In genomic region chr12:54977857-54978256, GRCh38 we compare ENCODE assay signal across 24 cellular contexts. TPM values are rescaled to one million over a fixed set of nuclear protein-coding genes. Genes with fewer than 3 reads are reported as not detected.
A peak's percentile ranks its signal among the peaks of the same experiment; 100 is the strongest.
DNase-seq lines count a peak whose midpoint lies in the region; ATAC-seq lines count a peak whose summit lies in the region.
"Had no signal": no experiment of that assay in that cellular context is flagged by ENCODE, and none has a peak within 500 bp of the region (broad histone marks: within the 10 kb centered on the region; RNA-seq: fewer than 3 reads in every experiment).

No MANE protein-coding gene starts in this region.

- H3K4me3 Mint-ChIP-seq in activated T-cell treated with anti-CD3 and anti-CD28 coated beads, Interleukin-2, amount 50 U/mL, for 24 hours = peak overlapping the region; percentile 84
- peak overlapping the region; percentile 92 for H3K4me3 Mint-ChIP-seq in activated T-helper 2 cell treated with anti-CD3 and anti-CD28 coated beads, Interferon-gamma antibody, Interleukin-2, Interleukin-4, amounts not matched to agents 10 μg/mL and 5 μg/mL and 100 μg/mL, durations not matched to agents 14 hours and 24 hours and 36 hours (ENCODE audit: low read depth)
- H3K4me3 Mint-ChIP-seq in naive thymus-derived CD8-positive, alpha-beta T cell = peak overlapping the region; percentile 68 to 99 (median 93)

- intact Hi-C loops in activated T-helper 2 cell treated with anti-CD3 and anti-CD28 coated beads, Interferon-gamma antibody, Interleukin-2, Interleukin-4, amounts not matched to agents 10 μg/mL and 5 μg/mL and 100 μg/mL, durations not matched to agents 14 hours and 24 hours and 36 hours (cut with micrococcal nuclease) = loop anchor here (5.0 kb wide), 1 partner anchor 116 kb away; no protein-coding TSS in a partner anchor

- H3K36me3 Mint-ChIP-seq in activated T-cell treated with anti-CD3 and anti-CD28 coated beads, Interleukin-2, amount 50 U/mL, for 24 hours (ENCODE audit: low read depth) = peaks cover 97% of the 10 kb centered on the region
- peaks cover 98% of the 10 kb centered on the region for H3K36me3 Mint-ChIP-seq in activated T-helper 2 cell treated with anti-CD3 and anti-CD28 coated beads, Interferon-gamma antibody, Interleukin-2, Interleukin-4, amounts not matched to agents 10 μg/mL and 5 μg/mL and 100 μg/mL, durations not matched to agents 14 hours and 24 hours and 36 hours (ENCODE audit: low read depth)
- peaks cover 21 to 83% (median 58%) of the 10 kb centered on the region in 3 donors for H3K36me3 Mint-ChIP-seq in naive thymus-derived CD8-positive, alpha-beta T cell

- H3K9me3 ChIP-seq in KOPT-K1 (ENCODE audit: insufficient read depth, low read length, poor library complexity, severe bottlenecking) = no peaks in the 10 kb centered on the region
- H3K9me3 ChIP-seq: MG63, right lobe of liver, SK-N-SH, suprapubic skin had no signal

- no peaks in the 10 kb centered on the region for H3K9me3 Mint-ChIP-seq in activated T-cell treated with anti-CD3 and anti-CD28 coated beads, Interleukin-2, amount 50 U/mL, for 24 hours
- no peaks in the 10 kb centered on the region for H3K9me3 Mint-ChIP-seq in activated T-helper 2 cell treated with anti-CD3 and anti-CD28 coated beads, Interferon-gamma antibody, Interleukin-2, Interleukin-4, amounts not matched to agents 10 μg/mL and 5 μg/mL and 100 μg/mL, durations not matched to agents 14 hours and 24 hours and 36 hours
- no peaks in the 10 kb centered on the region for H3K9me3 Mint-ChIP-seq in naive thymus-derived CD8-positive, alpha-beta T cell

- H3K27me3 Mint-ChIP-seq in activated T-cell treated with anti-CD3 and anti-CD28 coated beads, Interleukin-2, amount 50 U/mL, for 24 hours = no peaks in the 10 kb centered on the region
- H3K27me3 Mint-ChIP-seq in activated T-helper 2 cell treated with anti-CD3 and anti-CD28 coated beads, Interferon-gamma antibody, Interleukin-2, Interleukin-4, amounts not matched to agents 10 μg/mL and 5 μg/mL and 100 μg/mL, durations not matched to agents 14 hours and 24 hours and 36 hours (ENCODE audit: low read depth) = no peaks in the 10 kb centered on the region
- H3K27me3 Mint-ChIP-seq in naive thymus-derived CD8-positive, alpha-beta T cell = no peaks in the 10 kb centered on the region

- no peak for DNase-seq in activated T-cell treated with anti-CD3 and anti-CD28 coated beads, Interleukin-2, amount 50 U/mL, for 24 hours
- no peak for DNase-seq in activated T-cell treated with anti-CD3 and anti-CD28 coated beads, Interleukin-2, amount 50 U/mL, for 48 hours
- DNase-seq in activated T-helper 2 cell treated with anti-CD3 and anti-CD28 coated beads, Interferon-gamma antibody, Interleukin-2, Interleukin-4, amounts not matched to agents 10 μg/mL and 5 μg/mL and 100 μg/mL, durations not matched to agents 14 hours and 24 hours and 36 hours (ENCODE audit: low spot score) = no peak
- peak in 1 of 10 donors; percentile 25 for DNase-seq in naive thymus-derived CD8-positive, alpha-beta T cell
- DNase-seq in activated CD4-positive, CD25-positive, alpha-beta regulatory T cell treated with anti-CD3 and anti-CD28 coated beads, Interleukin-2, amount 50 U/mL, for 72 hours = no peak
- DNase-seq in COR-L47 (lab: John Stamatoyannopoulos, UW) = no peak
- DNase-seq: activated CD8-positive, alpha-beta memory T cell treated with anti-CD3 and anti-CD28 coated beads, Interleukin-2, amount 50 U/mL, for 4 hours; amygdala; Calu3; cerebellar nuclear complex; H7; left cardiac atrium; NCI-H187 treated with DMSO at 0.1 percent for 48 hours; NCI-H526; nucleus accumbens; right lobe of liver; SK-N-SH; stimulated activated CD4-positive, alpha-beta T cell treated with anti-CD3 and anti-CD28 coated beads, Interleukin-2, amount 100 ng/mL, for 24 hours had no signal

- H3K27ac Mint-ChIP-seq in activated T-cell treated with anti-CD3 and anti-CD28 coated beads, Interleukin-2, amount 50 U/mL, for 24 hours = peak overlapping the region; percentile 89
- peak overlapping the region; percentile 77 for H3K27ac Mint-ChIP-seq in activated T-helper 2 cell treated with anti-CD3 and anti-CD28 coated beads, Interferon-gamma antibody, Interleukin-2, Interleukin-4, amounts not matched to agents 10 μg/mL and 5 μg/mL and 100 μg/mL, durations not matched to agents 14 hours and 24 hours and 36 hours
- peak overlapping the region; percentile 19 to 99 (median 94) for H3K27ac Mint-ChIP-seq in naive thymus-derived CD8-positive, alpha-beta T cell

- peak overlapping the region; percentile 94 for H3K27ac ChIP-seq in KOPT-K1 (ENCODE audit: low read depth, low read length, poor library complexity, severe bottlenecking)
- H3K27ac ChIP-seq: right lobe of liver, suprapubic skin, VCaP had no signal

- ATAC-seq in naive thymus-derived CD8-positive, alpha-beta T cell = peak; percentile 36 to 43
- no peak for ATAC-seq in HG03457 (IDR thresholded peaks at IDR 0.05; ENCODE audit: unreplicated experiment)
- ATAC-seq: left cardiac atrium, Panc1, right lobe of liver had no signal

- peaks cover 86% of the 10 kb centered on the region for H3K36me3 ChIP-seq in KOPT-K1 (ENCODE audit: insufficient read depth, low read length)
- H3K36me3 ChIP-seq: MG63, right lobe of liver, suprapubic skin had no signal

- POLR2A ChIA-PET in naive thymus-derived CD8-positive, alpha-beta T cell (lab: Charles Lee) = interaction anchor here (1.3 to 6.8 kb wide), 5 partner anchors 6 to 21 kb away, joined by 3 to 66 read pairs (median 5); partner anchors contain the start of gene TESPA1

- peaks cover 94% of the 10 kb centered on the region for H3K4me1 Mint-ChIP-seq in activated T-cell treated with anti-CD3 and anti-CD28 coated beads, Interleukin-2, amount 50 U/mL, for 24 hours (ENCODE audit: low read depth)
- peaks cover 77% of the 10 kb centered on the region for H3K4me1 Mint-ChIP-seq in activated T-helper 2 cell treated with anti-CD3 and anti-CD28 coated beads, Interferon-gamma antibody, Interleukin-2, Interleukin-4, amounts not matched to agents 10 μg/mL and 5 μg/mL and 100 μg/mL, durations not matched to agents 14 hours and 24 hours and 36 hours (ENCODE audit: low read depth)
- H3K4me1 Mint-ChIP-seq in naive thymus-derived CD8-positive, alpha-beta T cell = peaks cover 68 to 100% (median 97%) of the 10 kb centered on the region in 4 donors

RNA-seq across cellular contexts. Expression of gene TESPA1, which starts 6.7 kb away (rescaled TPM):
- total RNA-seq in activated T-helper 2 cell treated with anti-CD3 and anti-CD28 coated beads, Interferon-gamma antibody, Interleukin-2, Interleukin-4, amounts not matched to agents 10 μg/mL and 5 μg/mL and 100 μg/mL, durations not matched to agents 14 hours and 24 hours and 36 hours = 179 and 186 TPM in 2 replicates
- 100 to 1,000 TPM; 247 to 253 TPM for total RNA-seq in naive thymus-derived CD8-positive, alpha-beta T cell
- 100 to 1,000 TPM in 2 of 3 donors, 10 to 100 TPM in 1; 83.1 to 245 (median 180) TPM for polyA plus RNA-seq in naive thymus-derived CD8-positive, alpha-beta T cell
- total RNA-seq: Calu3, H7 had no signal
- polyA plus RNA-seq: SK-N-SH had no signal

RNA-seq across cellular contexts. Expression of gene NEUROD4, which starts 41.9 kb away (rescaled TPM):
- total RNA-seq in activated T-helper 2 cell treated with anti-CD3 and anti-CD28 coated beads, Interferon-gamma antibody, Interleukin-2, Interleukin-4, amounts not matched to agents 10 μg/mL and 5 μg/mL and 100 μg/mL, durations not matched to agents 14 hours and 24 hours and 36 hours = not detected in 2 replicates
- total RNA-seq in naive thymus-derived CD8-positive, alpha-beta T cell = not detected
- not detected for polyA plus RNA-seq in naive thymus-derived CD8-positive, alpha-beta T cell
- total RNA-seq: Calu3, H7, left cardiac atrium, right lobe of liver, suprapubic skin had no signal
- polyA plus RNA-seq: SK-N-SH had no signal
